Comparison of ENCODE assay signal across 15 cellular contexts in the genomic region with DNA sequence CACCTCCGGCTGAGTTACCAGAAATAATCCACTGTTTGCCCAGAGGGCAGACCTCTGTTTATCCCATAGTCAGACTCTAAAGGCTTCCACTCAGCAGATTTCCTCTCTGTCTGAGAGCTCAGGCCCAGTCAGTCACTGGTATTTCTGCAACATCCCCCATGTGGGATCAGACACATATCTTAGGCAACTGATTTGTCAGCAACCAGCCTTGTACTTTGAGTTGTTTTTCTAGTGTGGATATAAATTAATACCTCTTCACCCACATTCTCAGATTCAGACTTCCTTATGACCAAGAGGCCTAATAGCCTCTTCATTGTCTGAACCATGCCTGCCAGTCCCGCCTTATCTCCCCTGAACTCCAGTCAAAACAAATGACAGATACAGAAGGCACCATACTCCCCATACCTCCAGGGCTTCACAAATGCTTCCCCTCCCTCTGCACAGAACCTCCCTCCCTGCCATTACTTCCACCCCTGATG.
DNase-seq lines count a peak whose midpoint lies in the region; TF ChIP-seq lines count a peak whose summit lies in the region.
"Had no signal": no experiment of that assay in that cellular context is flagged by ENCODE, and none has a peak within 500 bp of the region (broad histone marks: within the 10 kb centered on the region; RNA-seq: fewer than 3 reads in every experiment).

No MANE protein-coding gene starts in this region.

- H3K4me2 ChIP-seq in parathyroid adenoma (ENCODE audit: low read length), result no peak overlapping the region

- intact Hi-C loops in activated T-helper 1 cell treated with anti-CD3 and anti-CD28 coated beads, Interleukin-12 subunit alpha, Interleukin-12 subunit beta, Interleukin-2, Interleukin-4 antibody, amounts not matched to agents 30 ng/mL and 10 ng/mL and 1 ng/mL, durations not matched to agents 14 hours and 24 hours and 36 hours (cut with micrococcal nuclease), result no loop called here

- H3K27me3 Mint-ChIP-seq in activated T-helper 1 cell treated with anti-CD3 and anti-CD28 coated beads, Interleukin-12 subunit alpha, Interleukin-12 subunit beta, Interleukin-2, Interleukin-4 antibody, amounts not matched to agents 30 ng/mL and 10 ng/mL and 1 ng/mL, durations not matched to agents 14 hours and 24 hours and 36 hours (ENCODE audit: insufficient read depth), result no peaks in the 10 kb centered on the region
- H3K27me3 Mint-ChIP-seq: CD4-positive, alpha-beta T cell; T-helper 17 cell had no signal

- H3K27ac Mint-ChIP-seq in activated T-helper 1 cell treated with anti-CD3 and anti-CD28 coated beads, Interleukin-12 subunit alpha, Interleukin-12 subunit beta, Interleukin-2, Interleukin-4 antibody, amounts not matched to agents 30 ng/mL and 10 ng/mL and 1 ng/mL, durations not matched to agents 14 hours and 24 hours and 36 hours, result peak overlapping the region; percentile 6
- H3K27ac Mint-ChIP-seq: CD4-positive, alpha-beta T cell; T-helper 17 cell had no signal

- H3K9ac ChIP-seq in parathyroid adenoma, result no peak overlapping the region

- no peaks in the 10 kb centered on the region for H3K27me3 ChIP-seq in parathyroid adenoma (ENCODE audit: control insufficient read depth, insufficient read depth, low read length)
- H3K27me3 ChIP-seq: dorsolateral prefrontal cortex had no signal

- H3K4me3 Mint-ChIP-seq in activated T-helper 1 cell treated with anti-CD3 and anti-CD28 coated beads, Interleukin-12 subunit alpha, Interleukin-12 subunit beta, Interleukin-2, Interleukin-4 antibody, amounts not matched to agents 30 ng/mL and 10 ng/mL and 1 ng/mL, durations not matched to agents 14 hours and 24 hours and 36 hours, result no peak overlapping the region
- H3K4me3 Mint-ChIP-seq: CD4-positive, alpha-beta T cell; T-helper 17 cell had no signal

- H3K36me3 Mint-ChIP-seq in activated T-helper 1 cell treated with anti-CD3 and anti-CD28 coated beads, Interleukin-12 subunit alpha, Interleukin-12 subunit beta, Interleukin-2, Interleukin-4 antibody, amounts not matched to agents 30 ng/mL and 10 ng/mL and 1 ng/mL, durations not matched to agents 14 hours and 24 hours and 36 hours (ENCODE audit: low read depth), result peaks cover 6% of the 10 kb centered on the region

- no peaks in the 10 kb centered on the region for H3K36me3 ChIP-seq in parathyroid adenoma (ENCODE audit: control insufficient read depth, insufficient read depth, low read length)

- TF ChIP-seq CTCF in parathyroid adenoma (IDR thresholded peaks at IDR 0.05), result no peak

- no peaks in the 10 kb centered on the region for H3K79me2 ChIP-seq in parathyroid adenoma

- peak; percentile 79 for DNase-seq in Daoy (ENCODE audit: low read depth)
- DNase-seq in activated T-helper 1 cell treated with anti-CD3 and anti-CD28 coated beads, Interleukin-12 subunit alpha, Interleukin-12 subunit beta, Interleukin-2, Interleukin-4 antibody, amounts not matched to agents 30 ng/mL and 10 ng/mL and 1 ng/mL, durations not matched to agents 14 hours and 24 hours and 36 hours (ENCODE audit: low spot score), result no peak
- DNase-seq in fibroblast of peridontal ligament (ENCODE audit: extremely low read depth), result peak; percentile 47
- no peak for DNase-seq in NCI-H446 treated with DMSO at 0.1 percent for 48 hours (lab: John Stamatoyannopoulos, UW)
- no peak for DNase-seq in NCI-H1694 treated with DMSO at 0.1 percent for 48 hours (lab: John Stamatoyannopoulos, UW)
- DNase-seq in NCI-H1694 (lab: John Stamatoyannopoulos, UW), result no peak
- DNase-seq: CD4-positive, alpha-beta T cell; dorsolateral prefrontal cortex; NCI-H1930; NCI-H748 treated with DMSO at 0.1 percent for 48 hours; occipital lobe; substantia nigra; T-helper 17 cell had no signal

- peaks cover 20% of the 10 kb centered on the region for H3K4me1 ChIP-seq in parathyroid adenoma

- H3K4me1 Mint-ChIP-seq in activated T-helper 1 cell treated with anti-CD3 and anti-CD28 coated beads, Interleukin-12 subunit alpha, Interleukin-12 subunit beta, Interleukin-2, Interleukin-4 antibody, amounts not matched to agents 30 ng/mL and 10 ng/mL and 1 ng/mL, durations not matched to agents 14 hours and 24 hours and 36 hours (ENCODE audit: low read depth), result peaks cover 21% of the 10 kb centered on the region

- no peak overlapping the region for H3K4me3 ChIP-seq in parathyroid adenoma (ENCODE audit: low read depth, low read length)
- H3K4me3 ChIP-seq: dorsolateral prefrontal cortex had no signal

- H3K9me3 ChIP-seq in parathyroid adenoma (ENCODE audit: control insufficient read depth, low read length), result no peaks in the 10 kb centered on the region

- H3K9me3 Mint-ChIP-seq in activated T-helper 1 cell treated with anti-CD3 and anti-CD28 coated beads, Interleukin-12 subunit alpha, Interleukin-12 subunit beta, Interleukin-2, Interleukin-4 antibody, amounts not matched to agents 30 ng/mL and 10 ng/mL and 1 ng/mL, durations not matched to agents 14 hours and 24 hours and 36 hours, result peaks cover 15% of the 10 kb centered on the region

- peak overlapping the region; percentile 74 for H3K27ac ChIP-seq in parathyroid adenoma
- H3K27ac ChIP-seq: dorsolateral prefrontal cortex, RWPE1 had no signal

- peak overlapping the region; percentile 69 for H2AFZ ChIP-seq in parathyroid adenoma

Comparison
In these comparisons a context has a peak if more than half of its experiments do, and no peak if none do; other contexts are left out.
1. DNase-seq: peak in Daoy (single experiment) and fibroblast of peridontal ligament (single experiment); none in activated T-helper 1 cell treated with anti-CD3 and anti-CD28 coated beads, Interleukin-12 subunit alpha, Interleukin-12 subunit beta, Interleukin-2, Interleukin-4 antibody, amounts not matched to agents 30 ng/mL and 10 ng/mL and 1 ng/mL, durations not matched to agents 14 hours and 24 hours and 36 hours (single experiment), NCI-H446 treated with DMSO at 0.1 percent for 48 hours (single experiment), NCI-H1694 treated with DMSO at 0.1 percent for 48 hours (single experiment) and NCI-H1694 (single experiment).